In genomic region chr3:106184540-106185457, GRCh38 we compare ENCODE assay signal across 9 cellular contexts.
DNase-seq lines count a peak whose midpoint lies in the region; ATAC-seq and TF ChIP-seq lines count a peak whose summit lies in the region.
"Had no signal": no experiment of that assay in that cellular context is flagged by ENCODE, and none has a peak within 500 bp of the region (broad histone marks: within the 10 kb centered on the region; RNA-seq: fewer than 3 reads in every experiment).

No MANE protein-coding gene starts in this region.

- no peak for TF ChIP-seq EP300 in gastroesophageal sphincter (IDR thresholded peaks at IDR 0.05)

- ATAC-seq in HG02678 (IDR thresholded peaks at IDR 0.05; ENCODE audit: unreplicated experiment) (peak; percentile 93), HG03575 (IDR thresholded peaks at IDR 0.05; ENCODE audit: extremely low read depth, insufficient number of reproducible peaks, low FRiP score, unreplicated experiment) (peak; percentile 84), gastroesophageal sphincter (no peak)
- ATAC-seq in stimulated activated naive B cell treated with anti-CD40 and anti-IgM and Interleukin-4, amounts not matched to agents 10 μg/mL and 1 μg/mL and 100 μg/mL, for 72 hours (replicated peaks), result peak; percentile 96 to 97

- H3K4me1 Mint-ChIP-seq in activated naive CD4-positive, alpha-beta T cell treated with anti-CD3 and anti-CD28 coated beads for 36 hours (ENCODE audit: low read depth), result peaks cover 37% of the 10 kb centered on the region
- peaks cover 12 to 25% of the 10 kb centered on the region in 2 donors for H3K4me1 Mint-ChIP-seq in stimulated activated naive B cell treated with anti-CD40 and anti-IgM and Interleukin-4, amounts not matched to agents 10 μg/mL and 1 μg/mL and 100 μg/mL, for 72 hours

- WGBS in gastroesophageal sphincter (ENCODE audit: low coverage in 1 of 2), 2 donors, result 93 to 95% methylated on average over 4 of the region's 4 CpGs

- H3K36me3 Mint-ChIP-seq in activated naive CD4-positive, alpha-beta T cell treated with anti-CD3 and anti-CD28 coated beads for 36 hours (ENCODE audit: low read depth), result no peaks in the 10 kb centered on the region
- no peaks in the 10 kb centered on the region for H3K36me3 Mint-ChIP-seq in stimulated activated naive B cell treated with anti-CD40 and anti-IgM and Interleukin-4, amounts not matched to agents 10 μg/mL and 1 μg/mL and 100 μg/mL, for 72 hours

- TF ChIP-seq CTCF in gastroesophageal sphincter (IDR thresholded peaks at IDR 0.05), result no peak

- H3K4me1 ChIP-seq in gastroesophageal sphincter, result no peaks in the 10 kb centered on the region

- no peak overlapping the region for H3K4me3 ChIP-seq in gastroesophageal sphincter

- H3K9me3 ChIP-seq in gastroesophageal sphincter, result no peaks in the 10 kb centered on the region

- no peak overlapping the region for H3K4me3 Mint-ChIP-seq in activated naive CD4-positive, alpha-beta T cell treated with anti-CD3 and anti-CD28 coated beads for 36 hours
- H3K4me3 Mint-ChIP-seq in stimulated activated naive B cell treated with anti-CD40 and anti-IgM and Interleukin-4, amounts not matched to agents 10 μg/mL and 1 μg/mL and 100 μg/mL, for 72 hours, result peak overlapping the region; percentile 22 to 36

- peak overlapping the region; percentile 68 for H3K27ac Mint-ChIP-seq in activated naive CD4-positive, alpha-beta T cell treated with anti-CD3 and anti-CD28 coated beads for 36 hours
- peak overlapping the region; percentile 20 for H3K27ac Mint-ChIP-seq in stimulated activated naive B cell treated with anti-CD40 and anti-IgM and Interleukin-4, amounts not matched to agents 10 μg/mL and 1 μg/mL and 100 μg/mL, for 72 hours

- no peak for DNase-seq in activated naive CD4-positive, alpha-beta T cell treated with anti-CD3 and anti-CD28 coated beads for 36 hours
- no peak for DNase-seq in activated naive CD4-positive, alpha-beta T cell treated with anti-CD3 and anti-CD28 coated beads, Interleukin-2, amount 50 U/mL, for 16 hours
- DNase-seq in stimulated activated naive B cell treated with anti-CD40 and anti-IgM and Interleukin-4, amounts not matched to agents 10 μg/mL and 1 μg/mL and 100 μg/mL, for 72 hours, result no peak
- DNase-seq in NCI-H1694 (lab: John Stamatoyannopoulos, UW), result no peak
- DNase-seq in NCI-H1092 treated with DMSO at 0.1 percent for 48 hours (lab: John Stamatoyannopoulos, UW), result no peak
- DNase-seq: NCI-H1930 had no signal

- no peaks in the 10 kb centered on the region for H3K27me3 ChIP-seq in gastroesophageal sphincter

- H3K9me3 Mint-ChIP-seq in activated naive CD4-positive, alpha-beta T cell treated with anti-CD3 and anti-CD28 coated beads for 36 hours, result no peaks in the 10 kb centered on the region
- H3K9me3 Mint-ChIP-seq in stimulated activated naive B cell treated with anti-CD40 and anti-IgM and Interleukin-4, amounts not matched to agents 10 μg/mL and 1 μg/mL and 100 μg/mL, for 72 hours, result no peaks in the 10 kb centered on the region

- H3K27ac ChIP-seq in gastroesophageal sphincter, result no peak overlapping the region

- CTCF ChIA-PET in activated naive CD4-positive, alpha-beta T cell treated with anti-CD3 and anti-CD28 coated beads for 36 hours (lab: Charles Lee), result interaction anchor here (0.6 kb wide), 1 partner anchor 183 kb away, joined by 3 read pairs; no protein-coding TSS in a partner anchor

- H3K27me3 Mint-ChIP-seq in activated naive CD4-positive, alpha-beta T cell treated with anti-CD3 and anti-CD28 coated beads for 36 hours (ENCODE audit: low read depth), result no peaks in the 10 kb centered on the region
- no peaks in the 10 kb centered on the region for H3K27me3 Mint-ChIP-seq in stimulated activated naive B cell treated with anti-CD40 and anti-IgM and Interleukin-4, amounts not matched to agents 10 μg/mL and 1 μg/mL and 100 μg/mL, for 72 hours

- H3K36me3 ChIP-seq in gastroesophageal sphincter, result no peaks in the 10 kb centered on the region

- no peak for TF ChIP-seq POLR2A in gastroesophageal sphincter (IDR thresholded peaks at IDR 0.05)

- intact Hi-C loops in activated naive CD4-positive, alpha-beta T cell treated with anti-CD3 and anti-CD28 coated beads for 36 hours (cut with micrococcal nuclease), result loop anchor here (2.0 kb wide), 1 partner anchor 148 kb away; no protein-coding TSS in a partner anchor
